ENCODE assay signal across 6 cellular contexts in genomic region chr7:136831398-136831797, GRCh38. TPM values are rescaled to one million over a fixed set of nuclear protein-coding genes. Genes with fewer than 3 reads are reported as not detected.
"Had no signal": no experiment of that assay in that cellular context is flagged by ENCODE, and none has a peak within 500 bp of the region (broad histone marks: within the 10 kb centered on the region; RNA-seq: fewer than 3 reads in every experiment).

No MANE protein-coding gene starts in this region.

RNA-seq across cellular contexts. Expression of gene CHRM2, which starts 37.1 kb away (rescaled TPM):
- total RNA-seq: activated B cell treated with CpG ODN at 0.5 μM for 24 hours; activated CD4-positive, alpha-beta T cell treated with anti-CD3 and anti-CD28 coated beads, Interleukin-2, amount 10 ng/mL, durations not matched to agents 24 days and 14 days; activated CD8-positive, alpha-beta memory T cell treated with anti-CD3 and anti-CD28 coated beads, Interleukin-2, amount 10 ng/mL, durations not matched to agents 7 days and 5 days; activated T-helper 1 cell treated with anti-CD3 and anti-CD28 coated beads, Interleukin-12 subunit alpha, Interleukin-12 subunit beta, Interleukin-2, Interleukin-4 antibody, amounts not matched to agents 30 ng/mL and 10 ng/mL and 1 ng/mL, durations not matched to agents 14 hours and 24 hours and 36 hours; aorta; breast epithelium had no signal
